Comparison of ENCODE assay signal across 1 cellular context in genomic region chr7:27115161-27116018, GRCh38.
TF ChIP-seq lines count a peak whose summit lies in the region.

No MANE protein-coding gene starts in this region.

TF ChIP-seq in WTC11, 78 proteins besides CTCF, POLR2A, EP300 and RAD21 (continued from another document):
- TF ChIP-seq, protein P1, sequence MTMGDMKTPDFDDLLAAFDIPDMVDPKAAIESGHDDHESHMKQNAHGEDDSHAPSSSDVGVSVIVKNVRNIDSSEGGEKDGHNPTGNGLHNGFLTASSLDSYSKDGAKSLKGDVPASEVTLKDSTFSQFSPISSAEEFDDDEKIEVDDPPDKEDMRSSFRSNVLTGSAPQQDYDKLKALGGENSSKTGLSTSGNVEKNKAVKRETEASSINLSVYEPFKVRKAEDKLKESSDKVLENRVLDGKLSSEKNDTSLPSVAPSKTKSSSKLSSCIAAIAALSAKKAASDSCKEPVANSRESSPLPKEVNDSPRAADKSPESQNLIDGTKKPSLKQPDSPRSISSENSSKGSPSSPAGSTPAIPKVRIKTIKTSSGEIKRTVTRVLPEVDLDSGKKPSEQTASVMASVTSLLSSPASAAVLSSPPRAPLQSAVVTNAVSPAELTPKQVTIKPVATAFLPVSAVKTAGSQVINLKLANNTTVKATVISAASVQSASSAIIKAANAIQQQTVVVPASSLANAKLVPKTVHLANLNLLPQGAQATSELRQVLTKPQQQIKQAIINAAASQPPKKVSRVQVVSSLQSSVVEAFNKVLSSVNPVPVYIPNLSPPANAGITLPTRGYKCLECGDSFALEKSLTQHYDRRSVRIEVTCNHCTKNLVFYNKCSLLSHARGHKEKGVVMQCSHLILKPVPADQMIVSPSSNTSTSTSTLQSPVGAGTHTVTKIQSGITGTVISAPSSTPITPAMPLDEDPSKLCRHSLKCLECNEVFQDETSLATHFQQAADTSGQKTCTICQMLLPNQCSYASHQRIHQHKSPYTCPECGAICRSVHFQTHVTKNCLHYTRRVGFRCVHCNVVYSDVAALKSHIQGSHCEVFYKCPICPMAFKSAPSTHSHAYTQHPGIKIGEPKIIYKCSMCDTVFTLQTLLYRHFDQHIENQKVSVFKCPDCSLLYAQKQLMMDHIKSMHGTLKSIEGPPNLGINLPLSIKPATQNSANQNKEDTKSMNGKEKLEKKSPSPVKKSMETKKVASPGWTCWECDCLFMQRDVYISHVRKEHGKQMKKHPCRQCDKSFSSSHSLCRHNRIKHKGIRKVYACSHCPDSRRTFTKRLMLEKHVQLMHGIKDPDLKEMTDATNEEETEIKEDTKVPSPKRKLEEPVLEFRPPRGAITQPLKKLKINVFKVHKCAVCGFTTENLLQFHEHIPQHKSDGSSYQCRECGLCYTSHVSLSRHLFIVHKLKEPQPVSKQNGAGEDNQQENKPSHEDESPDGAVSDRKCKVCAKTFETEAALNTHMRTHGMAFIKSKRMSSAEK (CRISPR knock-in tag; IDR thresholded peaks at IDR 0.05; ENCODE audit: borderline replicate concordance), result no peak
- TF ChIP-seq IRF2 (CRISPR knock-in tag; IDR thresholded peaks at IDR 0.05; ENCODE audit: borderline replicate concordance, low read depth) (no peak), ZSCAN18 (CRISPR knock-in tag; IDR thresholded peaks at IDR 0.05) (no peak), OVOL2 (CRISPR knock-in tag; IDR thresholded peaks at IDR 0.05; ENCODE audit: borderline replicate concordance) (no peak), SP1 (CRISPR knock-in tag; conservative IDR thresholded peaks at IDR 0.05) (no peak), NR1H2 (CRISPR knock-in tag; IDR thresholded peaks at IDR 0.05) (no peak), ZBTB43 (CRISPR knock-in tag; IDR thresholded peaks at IDR 0.05) (no peak), ZNF512 (CRISPR knock-in tag; IDR thresholded peaks at IDR 0.05; ENCODE audit: borderline replicate concordance) (no peak), ZNF423 (CRISPR knock-in tag; IDR thresholded peaks at IDR 0.05) (no peak), EMX1 (CRISPR knock-in tag; IDR thresholded peaks at IDR 0.05) (no peak)
